11 cellular contexts compared by ENCODE assay signal in the genomic region with DNA sequence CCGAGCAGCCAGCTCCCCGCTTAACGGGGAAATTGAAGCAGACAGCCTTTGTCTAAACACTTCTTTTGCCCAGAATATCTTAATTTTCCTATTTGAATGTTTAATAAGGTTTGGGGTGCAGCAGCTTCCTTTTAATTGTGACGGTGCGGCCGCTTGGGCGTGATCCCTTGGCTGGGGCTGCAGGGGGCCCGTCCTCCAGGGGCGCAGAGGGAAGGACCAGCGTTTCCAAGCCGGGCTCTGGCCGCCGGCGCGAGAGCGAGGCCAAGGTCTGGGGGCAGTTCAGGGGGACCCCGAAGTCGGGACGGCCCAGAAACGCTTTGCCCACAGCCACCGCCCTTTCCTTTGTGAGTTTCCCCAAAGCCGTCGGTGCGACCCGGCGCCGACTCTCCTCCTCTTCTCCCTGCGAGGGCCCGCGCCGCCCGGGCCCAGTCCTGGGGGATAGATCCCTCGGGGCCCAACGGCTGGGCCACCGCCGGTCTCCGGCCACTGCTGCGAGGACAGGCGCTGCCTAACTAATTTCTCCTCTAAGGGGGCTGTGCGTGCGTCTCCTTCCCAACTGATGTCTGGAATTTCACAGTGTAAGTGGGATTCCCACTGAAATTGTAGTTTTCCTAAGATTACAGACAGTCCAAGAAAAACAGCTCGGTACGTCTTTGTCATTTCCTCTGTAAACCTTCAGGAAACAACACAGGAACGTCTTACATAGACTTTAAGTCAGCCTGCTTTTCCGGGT.
DNase-seq lines count a peak whose midpoint lies in the region; ATAC-seq, FAIRE-seq and TF ChIP-seq lines count a peak whose summit lies in the region.
"Had no signal": no experiment of that assay in that cellular context is flagged by ENCODE, and none has a peak within 500 bp of the region (broad histone marks: within the 10 kb centered on the region; RNA-seq: fewer than 3 reads in every experiment).

No MANE protein-coding gene starts in this region.

- peaks cover 69% of the 10 kb centered on the region for H3K27me3 Mint-ChIP-seq in activated naive CD4-positive, alpha-beta T cell treated with anti-CD3 and anti-CD28 coated beads, Interleukin-2, amount 50 U/mL, for 24 hours
- H3K27me3 Mint-ChIP-seq in astrocyte (ENCODE audit: low read depth, unreplicated experiment), result peaks cover 74% of the 10 kb centered on the region
- H3K27me3 Mint-ChIP-seq in stimulated activated naive CD8-positive, alpha-beta T cell treated with anti-CD3 and anti-CD28 coated beads, Interleukin-15, amount 100 ng/mL, for 72 hours, result peaks cover 93% of the 10 kb centered on the region

- no peak for ATAC-seq in activated naive CD4-positive, alpha-beta T cell treated with anti-CD3 and anti-CD28 coated beads, Interleukin-2, amount 50 U/mL, for 72 hours
- ATAC-seq in stimulated activated naive CD8-positive, alpha-beta T cell treated with anti-CD3 and anti-CD28 coated beads, Interleukin-15, amount 100 ng/mL, for 72 hours, result no peak
- ATAC-seq: right lobe of liver had no signal

- H4K20me1 ChIP-seq in astrocyte (ENCODE audit: insufficient read depth, low read length), result no peaks in the 10 kb centered on the region

- H3K9me3 ChIP-seq in astrocyte (ENCODE audit: insufficient read depth, low read depth, low read length) (no peaks in the 10 kb centered on the region), iPS-18a (ENCODE audit: control insufficient read depth, low read depth, low read length) (no peaks in the 10 kb centered on the region), Peyer's patch (no peaks in the 10 kb centered on the region)
- H3K9me3 ChIP-seq: right lobe of liver had no signal

- H3K27ac ChIP-seq in astrocyte (ENCODE audit: low read depth, low read length) (no peak overlapping the region), iPS-18a (ENCODE audit: low read length) (no peak overlapping the region), Peyer's patch (no peak overlapping the region)
- H3K27ac ChIP-seq: right lobe of liver had no signal

- no peak overlapping the region for H3K9ac ChIP-seq in astrocyte (ENCODE audit: low read length)
- H3K9ac ChIP-seq in iPS-18a (ENCODE audit: low read length), result peak overlapping the region; percentile 24

- no peak for DNase-seq in activated naive CD4-positive, alpha-beta T cell treated with anti-CD3 and anti-CD28 coated beads, Interleukin-2, amount 50 U/mL, for 72 hours (ENCODE audit: low spot score in 2 of 2)
- no peak for DNase-seq in astrocyte (ENCODE audit: low read depth)
- peak; percentile 7 to 14 for DNase-seq in stimulated activated naive CD8-positive, alpha-beta T cell treated with anti-CD3 and anti-CD28 coated beads, Interleukin-15, amount 100 ng/mL, for 72 hours
- DNase-seq in NCI-H524 (lab: John Stamatoyannopoulos, UW), result no peak
- no peak for DNase-seq in ACHN
- DNase-seq in Peyer's patch, result no peak
- DNase-seq: NCI-H1436 treated with DMSO at 0.1 percent for 48 hours, right lobe of liver, T-helper 2 cell had no signal

- H3K4me1 ChIP-seq in astrocyte (ENCODE audit: insufficient read depth, low read length), result peaks cover 6% of the 10 kb centered on the region
- H3K4me1 ChIP-seq in iPS-18a (ENCODE audit: control insufficient read depth, low read depth, low read length), result peaks cover 67% of the 10 kb centered on the region
- H3K4me1 ChIP-seq in Peyer's patch, result peaks cover 0 to 6% (median 0%) of the 10 kb centered on the region in 4 donors

- in situ Hi-C loops in ACHN (cut with HindIII; ENCODE audit: low pct_ligation_motif_present, low pct_unique_long_range_greater_than_20kb, low sequenced_read_pairs), result no loop called here

- H3K27me3 ChIP-seq in astrocyte (ENCODE audit: insufficient read depth, low read length), result peaks cover 82% of the 10 kb centered on the region
- peaks cover 94% of the 10 kb centered on the region for H3K27me3 ChIP-seq in iPS-18a (ENCODE audit: control insufficient read depth, insufficient read depth, low read length)
- peaks cover 0 to 32% of the 10 kb centered on the region in 2 donors for H3K27me3 ChIP-seq in Peyer's patch

- no peak overlapping the region for H3K4me3 ChIP-seq in astrocyte (ENCODE audit: insufficient read depth, low read depth, low read length)
- H3K4me3 ChIP-seq in iPS-18a (ENCODE audit: low read length), result peak overlapping the region; percentile 50
- H3K4me3 ChIP-seq in Peyer's patch, result peak overlapping the region in 2 of 4 donors; percentile 16 to 20
- H3K4me3 ChIP-seq: right lobe of liver had no signal

- no peak for FAIRE-seq in astrocyte (lab: Jason Lieb, UNC)

- TF ChIP-seq POLR2A in Peyer's patch (IDR thresholded peaks at IDR 0.05), result no peak

- peak overlapping the region; percentile 76 for H3K4me3 Mint-ChIP-seq in activated naive CD4-positive, alpha-beta T cell treated with anti-CD3 and anti-CD28 coated beads, Interleukin-2, amount 50 U/mL, for 24 hours
- H3K4me3 Mint-ChIP-seq in astrocyte (ENCODE audit: unreplicated experiment), result no peak overlapping the region
- peak overlapping the region; percentile 60 to 66 for H3K4me3 Mint-ChIP-seq in stimulated activated naive CD8-positive, alpha-beta T cell treated with anti-CD3 and anti-CD28 coated beads, Interleukin-15, amount 100 ng/mL, for 72 hours

- peak overlapping the region; percentile 25 for H3K4me2 ChIP-seq in astrocyte (ENCODE audit: low read length)

- no peak overlapping the region for H3K27ac Mint-ChIP-seq in activated naive CD4-positive, alpha-beta T cell treated with anti-CD3 and anti-CD28 coated beads, Interleukin-2, amount 50 U/mL, for 24 hours
- peak overlapping the region in 1 of 2 donors; percentile 72 for H3K27ac Mint-ChIP-seq in activated naive CD4-positive, alpha-beta T cell treated with anti-CD3 and anti-CD28 coated beads, Interleukin-2, amount 50 U/mL, for 72 hours
- no peak overlapping the region for H3K27ac Mint-ChIP-seq in astrocyte (ENCODE audit: unreplicated experiment)
- H3K27ac Mint-ChIP-seq in stimulated activated naive CD8-positive, alpha-beta T cell treated with anti-CD3 and anti-CD28 coated beads, Interleukin-15, amount 100 ng/mL, for 72 hours, result no peak overlapping the region

- no peaks in the 10 kb centered on the region for H3K36me3 ChIP-seq in astrocyte (ENCODE audit: insufficient read depth, low read length)
- H3K36me3 ChIP-seq in iPS-18a (ENCODE audit: control insufficient read depth, low read depth, low read length), result no peaks in the 10 kb centered on the region
- H3K36me3 ChIP-seq in Peyer's patch, result no peaks in the 10 kb centered on the region
- H3K36me3 ChIP-seq: right lobe of liver had no signal

- H3K4me1 Mint-ChIP-seq in activated naive CD4-positive, alpha-beta T cell treated with anti-CD3 and anti-CD28 coated beads, Interleukin-2, amount 50 U/mL, for 24 hours, result peaks cover 16% of the 10 kb centered on the region
- H3K4me1 Mint-ChIP-seq in astrocyte (ENCODE audit: low read depth, unreplicated experiment), result peaks cover 6% of the 10 kb centered on the region
- H3K4me1 Mint-ChIP-seq in stimulated activated naive CD8-positive, alpha-beta T cell treated with anti-CD3 and anti-CD28 coated beads, Interleukin-15, amount 100 ng/mL, for 72 hours, result peaks cover 27% of the 10 kb centered on the region

- TF ChIP-seq CTCF in astrocyte (IDR thresholded peaks at IDR 0.05; ENCODE audit: insufficient read depth, low read depth, low read length), result no peak
- no peak for TF ChIP-seq CTCF in Peyer's patch (IDR thresholded peaks at IDR 0.05)

- no peaks in the 10 kb centered on the region for H3K79me2 ChIP-seq in astrocyte (ENCODE audit: insufficient read depth, low read length)

- H3K9me3 Mint-ChIP-seq in activated naive CD4-positive, alpha-beta T cell treated with anti-CD3 and anti-CD28 coated beads, Interleukin-2, amount 50 U/mL, for 24 hours, result no peaks in the 10 kb centered on the region
- H3K9me3 Mint-ChIP-seq in activated naive CD4-positive, alpha-beta T cell treated with anti-CD3 and anti-CD28 coated beads, Interleukin-2, amount 50 U/mL, for 72 hours, result no peaks in the 10 kb centered on the region
- no peaks in the 10 kb centered on the region for H3K9me3 Mint-ChIP-seq in astrocyte (ENCODE audit: unreplicated experiment)
- no peaks in the 10 kb centered on the region for H3K9me3 Mint-ChIP-seq in stimulated activated naive CD8-positive, alpha-beta T cell treated with anti-CD3 and anti-CD28 coated beads, Interleukin-15, amount 100 ng/mL, for 72 hours

- no peaks in the 10 kb centered on the region for H3K36me3 Mint-ChIP-seq in activated naive CD4-positive, alpha-beta T cell treated with anti-CD3 and anti-CD28 coated beads, Interleukin-2, amount 50 U/mL, for 24 hours
- peaks cover 0 to 8% of the 10 kb centered on the region in 2 donors for H3K36me3 Mint-ChIP-seq in activated naive CD4-positive, alpha-beta T cell treated with anti-CD3 and anti-CD28 coated beads, Interleukin-2, amount 50 U/mL, for 72 hours
- no peaks in the 10 kb centered on the region for H3K36me3 Mint-ChIP-seq in astrocyte (ENCODE audit: low read depth, unreplicated experiment)

- no peak overlapping the region for H2AFZ ChIP-seq in astrocyte (ENCODE audit: low read depth, low read length)

Comparison
In these comparisons a context has a peak if more than half of its experiments do, and no peak if none do; other contexts are left out.
1. DNase-seq: peak in stimulated activated naive CD8-positive, alpha-beta T cell treated with anti-CD3 and anti-CD28 coated beads, Interleukin-15, amount 100 ng/mL, for 72 hours (2 of 2); none in activated naive CD4-positive, alpha-beta T cell treated with anti-CD3 and anti-CD28 coated beads, Interleukin-2, amount 50 U/mL, for 72 hours (0 of 2), astrocyte (single experiment), NCI-H524 (0 of 2), ACHN (single experiment) and Peyer's patch (0 of 3).